ENCODE assay signal across 24 cellular contexts in genomic region chr11:100205926-100206325, GRCh38.
DNase-seq lines count a peak whose midpoint lies in the region; ATAC-seq, FAIRE-seq and TF ChIP-seq lines count a peak whose summit lies in the region.
"Had no signal": no experiment of that assay in that cellular context is flagged by ENCODE, and none has a peak within 500 bp of the region (broad histone marks: within the 10 kb centered on the region; RNA-seq: fewer than 3 reads in every experiment).

No MANE protein-coding gene starts in this region.

- H3K9me3 Mint-ChIP-seq in MCF 10A (ENCODE audit: unreplicated experiment), result no peaks in the 10 kb centered on the region
- H3K9me3 Mint-ChIP-seq in stimulated activated effector memory CD8-positive, alpha-beta T cell treated with anti-CD3 and anti-CD28 coated beads, Interleukin-12 subunit alpha, Interleukin-12 subunit beta, amount 100 ng/mL, for 72 hours, result peaks cover 9% of the 10 kb centered on the region
- H3K9me3 Mint-ChIP-seq: CD4-positive, alpha-beta T cell had no signal

- H3K27me3 ChIP-seq in breast epithelium (no peaks in the 10 kb centered on the region), bronchial epithelial cell (ENCODE audit: control insufficient read depth, insufficient read depth, low read length) (no peaks in the 10 kb centered on the region), keratinocyte (ENCODE audit: control insufficient read depth, extremely low read depth, insufficient read depth, low read length) (no peaks in the 10 kb centered on the region), Peyer's patch (no peaks in the 10 kb centered on the region)
- H3K27me3 ChIP-seq: BLaER1 treated with 17β-estradiol and CSF1 and Interleukin-3, amounts not matched to agents 10 nM and 100 nM had no signal

- FAIRE-seq in bronchial epithelial cell (lab: Jason Lieb, UNC), result no peak
- peak; percentile 17 for FAIRE-seq in keratinocyte (lab: Jason Lieb, UNC)
- FAIRE-seq: A549, D721Med, G401.6, GM12891, GM19239 had no signal

- no peaks in the 10 kb centered on the region for H3K9me1 ChIP-seq in keratinocyte (ENCODE audit: control insufficient read depth, extremely low read depth, insufficient read depth, low read length)

- ATAC-seq in stimulated activated effector memory CD8-positive, alpha-beta T cell treated with anti-CD3 and anti-CD28 coated beads, Interleukin-12 subunit alpha, Interleukin-12 subunit beta, amount 100 ng/mL, for 72 hours, result no peak
- no peak for ATAC-seq in HG02981 (IDR thresholded peaks at IDR 0.05; ENCODE audit: unreplicated experiment)
- ATAC-seq: A549; CD8-positive, alpha-beta T cell had no signal

- no TSS peak for BruUV-seq in MCF 10A (replicated peaks; lab: Mats Ljungman, UMichigan)

- H3K4me1 ChIP-seq in breast epithelium, result no peaks in the 10 kb centered on the region
- H3K4me1 ChIP-seq in keratinocyte (ENCODE audit: control insufficient read depth, extremely low read depth, insufficient read depth, low read length), result peaks cover 3% of the 10 kb centered on the region
- no peaks in the 10 kb centered on the region for H3K4me1 ChIP-seq in Peyer's patch
- H3K4me1 ChIP-seq: A549; BLaER1 treated with 17β-estradiol and CSF1 and Interleukin-3, amounts not matched to agents 10 nM and 100 nM; Caco-2 had no signal

- H3K36me3 ChIP-seq in breast epithelium (no peaks in the 10 kb centered on the region), bronchial epithelial cell (ENCODE audit: control insufficient read depth, insufficient read depth, low read length) (no peaks in the 10 kb centered on the region), keratinocyte (ENCODE audit: control insufficient read depth in 2 of 2, extremely low read depth in 1 of 2, insufficient read depth in 2 of 2, low read length in 2 of 2) (no peaks in the 10 kb centered on the region), Peyer's patch (no peaks in the 10 kb centered on the region)
- H3K36me3 ChIP-seq: BLaER1 treated with 17β-estradiol and CSF1 and Interleukin-3, amounts not matched to agents 10 nM and 100 nM had no signal

- dilution Hi-C loops in keratinocyte (cut with MboI; ENCODE audit: extremely low pct_ligation_motif_present, low sequenced_read_pairs), result no loop called here

- DNase-seq in MCF 10A (ENCODE audit: unreplicated experiment), result peak; percentile 2
- no peak for DNase-seq in breast epithelium (ENCODE audit: low spot score in 2 of 2)
- DNase-seq in bronchial epithelial cell (ENCODE audit: low read depth), result peak; percentile 75
- DNase-seq in epithelial cell of prostate (ENCODE audit: low read depth, low spot score), result no peak
- no peak for DNase-seq in keratinocyte (ENCODE audit: low read depth, low spot score)
- no peak for DNase-seq in Peyer's patch
- no peak for DNase-seq in stimulated activated effector memory CD8-positive, alpha-beta T cell treated with anti-CD3 and anti-CD28 coated beads, Interleukin-12 subunit alpha, Interleukin-12 subunit beta, amount 100 ng/mL, for 72 hours (ENCODE audit: low spot score in 2 of 2)
- DNase-seq: AML-193; Caco-2; Calu3; CD4-positive, alpha-beta T cell; CD8-positive, alpha-beta T cell; DMS79 treated with DMSO at 0.1 percent for 48 hours; GF-D8 had no signal

- H3K4me2 ChIP-seq in keratinocyte (ENCODE audit: control insufficient read depth, extremely low read depth, insufficient read depth, low read depth, low read length), result no peak overlapping the region
- H3K4me2 ChIP-seq: A549; BLaER1 treated with 17β-estradiol and CSF1 and Interleukin-3, amounts not matched to agents 10 nM and 100 nM had no signal

- H3K9ac ChIP-seq in keratinocyte (ENCODE audit: control insufficient read depth, extremely low read depth, insufficient read depth, low read length), result no peak overlapping the region
- H3K9ac ChIP-seq: BLaER1 treated with 17β-estradiol and CSF1 and Interleukin-3, amounts not matched to agents 10 nM and 100 nM had no signal

- no peak for TF ChIP-seq CTCF in MCF 10A (IDR thresholded peaks at IDR 0.05; ENCODE audit: unreplicated experiment)
- TF ChIP-seq CTCF in breast epithelium (IDR thresholded peaks at IDR 0.05), result no peak
- no peak for TF ChIP-seq CTCF in bronchial epithelial cell (IDR thresholded peaks at IDR 0.05; ENCODE audit: insufficient read depth, low read length, severe bottlenecking)
- TF ChIP-seq CTCF in keratinocyte (optimal IDR thresholded peaks at IDR 0.05 in 1 of 3, IDR thresholded peaks at IDR 0.05 in 1 of 3, conservative IDR thresholded peaks at IDR 0.05 in 1 of 3; ENCODE audit: extremely low read depth in 1 of 3, insufficient read depth in 2 of 3, low read length in 3 of 3), result no peak
- no peak for TF ChIP-seq CTCF in Peyer's patch (IDR thresholded peaks at IDR 0.05)

- H3K79me2 ChIP-seq in keratinocyte (ENCODE audit: control insufficient read depth, insufficient read depth, low read length), result no peaks in the 10 kb centered on the region

- CTCF ChIA-PET in MCF 10A (lab: Yijun Ruan, JAX), result no interaction called here

- H3K27ac Mint-ChIP-seq in MCF 10A (ENCODE audit: low read depth, unreplicated experiment), result no peak overlapping the region
- H3K27ac Mint-ChIP-seq in stimulated activated effector memory CD8-positive, alpha-beta T cell treated with anti-CD3 and anti-CD28 coated beads, Interleukin-12 subunit alpha, Interleukin-12 subunit beta, amount 100 ng/mL, for 72 hours, result no peak overlapping the region
- H3K27ac Mint-ChIP-seq: B cell; CD4-positive, alpha-beta T cell; CD8-positive, alpha-beta T cell had no signal

- H2AFZ ChIP-seq in keratinocyte (ENCODE audit: control insufficient read depth, low read length), result peak overlapping the region; percentile 42

- no peaks in the 10 kb centered on the region for H3K4me1 Mint-ChIP-seq in MCF 10A (ENCODE audit: insufficient read depth, unreplicated experiment)
- H3K4me1 Mint-ChIP-seq in stimulated activated effector memory CD8-positive, alpha-beta T cell treated with anti-CD3 and anti-CD28 coated beads, Interleukin-12 subunit alpha, Interleukin-12 subunit beta, amount 100 ng/mL, for 72 hours, result no peaks in the 10 kb centered on the region
- H3K4me1 Mint-ChIP-seq: B cell had no signal

- H3K9me3 ChIP-seq in breast epithelium (no peaks in the 10 kb centered on the region), keratinocyte (ENCODE audit: control insufficient read depth, low read depth, low read length) (peaks cover 2% of the 10 kb centered on the region), Peyer's patch (no peaks in the 10 kb centered on the region)
- H3K9me3 ChIP-seq: A549; BLaER1 treated with 17β-estradiol and CSF1 and Interleukin-3, amounts not matched to agents 10 nM and 100 nM; Caco-2 had no signal

- H3K27me3 Mint-ChIP-seq in MCF 10A (ENCODE audit: insufficient read depth, unreplicated experiment), result no peaks in the 10 kb centered on the region
- H3K27me3 Mint-ChIP-seq: B cell; CD4-positive, alpha-beta T cell had no signal

- POLR2A ChIA-PET in MCF 10A (lab: Yijun Ruan, JAX), result interaction anchor here (0.6 kb wide), 1 partner anchor 231 kb away, joined by 3 read pairs; no protein-coding TSS in a partner anchor

- no peaks in the 10 kb centered on the region for H4K20me1 ChIP-seq in keratinocyte (ENCODE audit: control insufficient read depth, extremely low read depth, insufficient read depth, low read length)
- H4K20me1 ChIP-seq: BLaER1 treated with 17β-estradiol and CSF1 and Interleukin-3, amounts not matched to agents 10 nM and 100 nM had no signal

- no peak overlapping the region for H3K27ac ChIP-seq in breast epithelium
- peak overlapping the region; percentile 6 for H3K27ac ChIP-seq in epithelial cell of prostate
- H3K27ac ChIP-seq in keratinocyte (ENCODE audit: control insufficient read depth, insufficient read depth, low read length), result no peak overlapping the region
- no peak overlapping the region for H3K27ac ChIP-seq in Peyer's patch
- H3K27ac ChIP-seq: 22Rv1; A549; BLaER1 treated with 17β-estradiol and CSF1 and Interleukin-3, amounts not matched to agents 10 nM and 100 nM; C4-2B had no signal

- TF ChIP-seq POLR2A in breast epithelium (IDR thresholded peaks at IDR 0.05) (no peak), Peyer's patch (IDR thresholded peaks at IDR 0.05) (no peak)

- intact Hi-C loops in MCF 10A (cut with micrococcal nuclease) (no loop called here), breast epithelium (cut with DNase I; ENCODE audit: low total_unique reads) (no loop called here)

- H3K4me3 Mint-ChIP-seq in MCF 10A (ENCODE audit: unreplicated experiment), result no peak overlapping the region
- no peak overlapping the region for H3K4me3 Mint-ChIP-seq in stimulated activated effector memory CD8-positive, alpha-beta T cell treated with anti-CD3 and anti-CD28 coated beads, Interleukin-12 subunit alpha, Interleukin-12 subunit beta, amount 100 ng/mL, for 72 hours
- H3K4me3 Mint-ChIP-seq: B cell; CD4-positive, alpha-beta T cell; CD8-positive, alpha-beta T cell had no signal

- H3K36me3 Mint-ChIP-seq in MCF 10A (ENCODE audit: insufficient read depth, unreplicated experiment), result no peaks in the 10 kb centered on the region
- no peaks in the 10 kb centered on the region for H3K36me3 Mint-ChIP-seq in stimulated activated effector memory CD8-positive, alpha-beta T cell treated with anti-CD3 and anti-CD28 coated beads, Interleukin-12 subunit alpha, Interleukin-12 subunit beta, amount 100 ng/mL, for 72 hours
- H3K36me3 Mint-ChIP-seq: CD8-positive, alpha-beta T cell had no signal

- H3K4me3 ChIP-seq in breast epithelium (no peak overlapping the region), bronchial epithelial cell (ENCODE audit: low read depth, low read length) (no peak overlapping the region), keratinocyte (ENCODE audit: control insufficient read depth in 2 of 3, extremely low read depth in 1 of 3, insufficient read depth in 2 of 3, low read depth in 1 of 3, low read length in 3 of 3) (no peak overlapping the region), Peyer's patch (no peak overlapping the region)
- H3K4me3 ChIP-seq: A549; BLaER1 treated with 17β-estradiol and CSF1 and Interleukin-3, amounts not matched to agents 10 nM and 100 nM had no signal

Comparison
In these comparisons a context has a peak if more than half of its experiments do, and no peak if none do; other contexts are left out.
1. DNase-seq: peak in MCF 10A (single experiment) and bronchial epithelial cell (single experiment); none in breast epithelium (0 of 2), epithelial cell of prostate (single experiment), keratinocyte (single experiment), Peyer's patch (0 of 3) and stimulated activated effector memory CD8-positive, alpha-beta T cell treated with anti-CD3 and anti-CD28 coated beads, Interleukin-12 subunit alpha, Interleukin-12 subunit beta, amount 100 ng/mL, for 72 hours (0 of 2).